Comparison of ENCODE assay signal across 19 cellular contexts in the genomic region with DNA sequence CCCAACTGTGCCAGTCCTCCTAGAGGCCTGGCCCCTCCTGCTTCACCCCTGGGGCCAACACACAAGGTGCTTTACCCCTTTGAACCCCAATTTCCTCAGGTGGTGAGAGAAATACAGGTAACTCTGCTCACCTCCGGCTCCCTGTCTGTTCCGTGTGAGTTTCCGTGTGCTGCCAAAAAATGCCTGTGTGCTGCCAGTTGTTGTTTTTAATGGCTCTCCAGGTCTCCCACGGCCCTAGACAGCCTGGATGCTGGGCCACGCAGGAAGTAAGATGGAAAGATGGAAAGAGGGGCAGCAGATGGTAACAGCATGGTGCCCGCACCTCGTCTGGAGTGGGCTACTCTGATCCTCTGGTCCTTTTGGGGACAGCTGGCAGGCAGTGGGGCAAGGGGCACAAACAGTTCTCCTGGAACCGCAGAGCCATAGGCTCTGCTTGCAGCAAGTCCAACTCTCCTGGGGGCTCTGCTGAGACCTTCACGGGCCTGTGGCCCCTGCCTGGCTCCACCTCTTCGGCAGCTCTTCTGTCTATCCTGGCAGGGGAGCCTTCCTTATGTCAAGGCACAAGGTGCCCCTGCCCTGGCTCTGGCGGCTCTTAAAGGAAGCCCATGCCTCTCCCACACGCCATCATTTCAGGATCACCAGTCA.
"Had no signal": no experiment of that assay in that cellular context is flagged by ENCODE, and none has a peak within 500 bp of the region (broad histone marks: within the 10 kb centered on the region; RNA-seq: fewer than 3 reads in every experiment).

No MANE protein-coding gene starts in this region.

- H3K9me3 Mint-ChIP-seq: activated naive CD4-positive, alpha-beta T cell treated with anti-CD3 and anti-CD28 coated beads, Interleukin-2, amount 50 U/mL, for 24 hours; effector memory CD8-positive, alpha-beta T cell; T-helper 2 cell treated with Interferon-gamma antibody and Interleukin-4, amounts not matched to agents 5 μg/mL and 100 μg/mL, for 36 hours; type B pancreatic cell had no signal

- H3K4me3 ChIP-seq: hepatocyte, prostate gland, skin epidermis, stomach had no signal

- DNase-seq: activated CD4-positive, alpha-beta T cell treated with anti-CD3 and anti-CD28 coated beads, Interleukin-2, amount 50 U/mL, for 4 hours; activated gamma-delta T cell; effector memory CD8-positive, alpha-beta T cell; foreskin fibroblast; left cardiac atrium; mesendoderm; right cardiac atrium; stimulated activated CD4-positive, alpha-beta T cell treated with anti-CD3 and anti-CD28 coated beads, Interleukin-15, amount 100 ng/mL, for 24 hours; stimulated activated CD4-positive, alpha-beta T cell treated with anti-CD3 and anti-CD28 coated beads, Interleukin-2, amount 100 ng/mL, for 48 hours; stomach had no signal

- H3K27ac ChIP-seq: epithelial cell of prostate, hepatocyte, prostate gland, skin epidermis, stomach had no signal

- H3K9me3 ChIP-seq: prostate gland, stomach had no signal

- H3K4me1 ChIP-seq: prostate gland had no signal

- H3K36me3 Mint-ChIP-seq: activated naive CD4-positive, alpha-beta T cell treated with anti-CD3 and anti-CD28 coated beads, Interleukin-2, amount 50 U/mL, for 24 hours; naive thymus-derived CD8-positive, alpha-beta T cell; type B pancreatic cell had no signal

- H3K36me3 ChIP-seq: prostate gland, stomach had no signal

- ATAC-seq: effector memory CD8-positive, alpha-beta T cell; left cardiac atrium; naive thymus-derived CD8-positive, alpha-beta T cell; right cardiac atrium had no signal

- H3K4me3 Mint-ChIP-seq: activated naive CD4-positive, alpha-beta T cell treated with anti-CD3 and anti-CD28 coated beads, Interleukin-2, amount 50 U/mL, for 24 hours; effector memory CD8-positive, alpha-beta T cell; naive thymus-derived CD8-positive, alpha-beta T cell; T-helper 2 cell treated with Interferon-gamma antibody and Interleukin-4, amounts not matched to agents 5 μg/mL and 100 μg/mL, for 36 hours; type B pancreatic cell had no signal

- H3K4me1 Mint-ChIP-seq: activated naive CD4-positive, alpha-beta T cell treated with anti-CD3 and anti-CD28 coated beads, Interleukin-2, amount 50 U/mL, for 24 hours had no signal

- FAIRE-seq: TTC549 had no signal

- H3K27ac Mint-ChIP-seq: activated naive CD4-positive, alpha-beta T cell treated with anti-CD3 and anti-CD28 coated beads, Interleukin-2, amount 50 U/mL, for 24 hours; effector memory CD8-positive, alpha-beta T cell; T-helper 2 cell treated with Interferon-gamma antibody and Interleukin-4, amounts not matched to agents 5 μg/mL and 100 μg/mL, for 36 hours; type B pancreatic cell had no signal
